Comparison of ENCODE assay signal across 14 cellular contexts in the genomic region with DNA sequence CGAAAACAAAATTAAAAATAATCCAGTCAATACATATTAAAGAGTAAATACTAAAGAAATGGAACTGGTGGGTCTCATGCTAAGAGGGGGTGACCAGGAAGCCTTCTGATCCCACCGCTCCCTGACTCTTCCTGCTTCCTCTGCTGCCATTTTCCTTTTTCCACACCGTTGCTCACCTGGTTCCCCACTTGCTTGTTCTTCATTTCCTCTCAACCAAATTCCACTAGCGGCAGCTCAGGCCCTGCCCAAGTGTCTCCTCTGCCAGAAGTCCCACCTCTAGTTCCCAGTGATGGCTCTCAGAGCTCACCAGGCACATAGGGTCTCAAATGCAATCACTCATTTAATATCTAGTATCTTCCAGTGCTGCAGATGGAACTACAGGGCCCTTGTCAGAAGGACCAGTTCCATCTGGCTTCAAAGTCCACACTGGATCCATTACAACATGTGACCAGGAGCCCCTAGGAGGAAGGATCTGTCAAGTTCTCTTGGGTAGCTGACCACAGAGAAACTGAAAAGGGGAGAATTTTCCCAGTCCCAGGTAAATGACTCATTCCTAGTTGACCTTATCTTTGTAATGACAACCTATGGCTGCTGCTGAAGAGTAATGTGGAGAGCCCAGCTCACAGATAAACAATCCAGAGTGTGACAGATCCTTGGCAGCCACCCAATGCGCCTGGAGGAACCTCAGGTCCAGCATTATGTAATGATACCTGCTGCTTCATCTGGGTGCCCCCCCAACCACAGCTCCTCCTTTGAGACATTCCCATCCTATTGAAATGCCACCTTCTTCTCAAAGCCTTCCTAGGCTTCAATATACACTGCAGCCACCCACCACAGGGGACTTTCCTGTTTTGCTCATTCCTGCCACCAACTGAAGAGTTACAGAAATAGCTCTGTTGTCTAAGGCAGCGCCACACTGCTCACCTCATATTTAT. TPM values are rescaled to one million over a fixed set of nuclear protein-coding genes. Genes with fewer than 3 reads are reported as not detected.
A peak's percentile ranks its signal among the peaks of the same experiment; 100 is the strongest.
DNase-seq lines count a peak whose midpoint lies in the region; ATAC-seq, FAIRE-seq and TF ChIP-seq lines count a peak whose summit lies in the region.
"Had no signal": no experiment of that assay in that cellular context is flagged by ENCODE, and none has a peak within 500 bp of the region (broad histone marks: within the 10 kb centered on the region; RNA-seq: fewer than 3 reads in every experiment).

No MANE protein-coding gene starts in this region.

- H3K27me3 Mint-ChIP-seq in activated T-helper 1 cell treated with anti-CD3 and anti-CD28 coated beads, Interleukin-12 subunit alpha, Interleukin-12 subunit beta, Interleukin-2, Interleukin-4 antibody, amounts not matched to agents 30 ng/mL and 10 ng/mL and 1 ng/mL, durations not matched to agents 14 hours and 24 hours and 36 hours (ENCODE audit: insufficient read depth): no peaks in the 10 kb centered on the region
- H3K27me3 Mint-ChIP-seq in naive thymus-derived CD4-positive, alpha-beta T cell: no peaks in the 10 kb centered on the region

- H3K4me1 ChIP-seq in naive thymus-derived CD4-positive, alpha-beta T cell (ENCODE audit: control insufficient read depth in 2 of 2, insufficient read depth in 2 of 2, low read length in 2 of 2): peaks cover 28 to 29% of the 10 kb centered on the region in 2 donors
- H3K4me1 ChIP-seq: HAP-1 had no signal

- no peak for TF ChIP-seq CTCF in foreskin fibroblast (IDR thresholded peaks at IDR 0.05; ENCODE audit: low read depth, low read length)

- H3K4me3 Mint-ChIP-seq in activated T-helper 1 cell treated with anti-CD3 and anti-CD28 coated beads, Interleukin-12 subunit alpha, Interleukin-12 subunit beta, Interleukin-2, Interleukin-4 antibody, amounts not matched to agents 30 ng/mL and 10 ng/mL and 1 ng/mL, durations not matched to agents 14 hours and 24 hours and 36 hours: no peak overlapping the region
- peak overlapping the region in 2 of 10 donors; percentile 7 to 39 for H3K4me3 Mint-ChIP-seq in naive thymus-derived CD4-positive, alpha-beta T cell

- peak; percentile 75 for FAIRE-seq in HTR-8/SVneo (lab: Jason Lieb, UNC)
- FAIRE-seq: G401.6 had no signal

- no peak for ATAC-seq in naive thymus-derived CD4-positive, alpha-beta T cell
- no peak for ATAC-seq in HG02970 (IDR thresholded peaks at IDR 0.05; ENCODE audit: low FRiP score, unreplicated experiment)
- ATAC-seq: gastrocnemius medialis had no signal

- H3K27me3 ChIP-seq in naive thymus-derived CD4-positive, alpha-beta T cell (ENCODE audit: control insufficient read depth in 2 of 2, insufficient read depth in 2 of 2, low read length in 2 of 2): no peaks in the 10 kb centered on the region
- H3K27me3 ChIP-seq: gastrocnemius medialis had no signal

- intact Hi-C loops in activated T-helper 1 cell treated with anti-CD3 and anti-CD28 coated beads, Interleukin-12 subunit alpha, Interleukin-12 subunit beta, Interleukin-2, Interleukin-4 antibody, amounts not matched to agents 30 ng/mL and 10 ng/mL and 1 ng/mL, durations not matched to agents 14 hours and 24 hours and 36 hours (cut with micrococcal nuclease): loop anchor here (10.0 kb wide), 2 partner anchors 573 to 1483 kb away; a partner anchor contains a TSS
- intact Hi-C loops in naive thymus-derived CD4-positive, alpha-beta T cell (cut with micrococcal nuclease): loop anchor here (10.0 kb wide), 2 partner anchors 573 to 987 kb away; a partner anchor contains a TSS

- H3K27ac Mint-ChIP-seq in activated T-helper 1 cell treated with anti-CD3 and anti-CD28 coated beads, Interleukin-12 subunit alpha, Interleukin-12 subunit beta, Interleukin-2, Interleukin-4 antibody, amounts not matched to agents 30 ng/mL and 10 ng/mL and 1 ng/mL, durations not matched to agents 14 hours and 24 hours and 36 hours: peak overlapping the region; percentile 64
- peak overlapping the region; percentile 56 to 98 (median 80) for H3K27ac Mint-ChIP-seq in naive thymus-derived CD4-positive, alpha-beta T cell

- H3K9me3 ChIP-seq in naive thymus-derived CD4-positive, alpha-beta T cell (ENCODE audit: control insufficient read depth in 2 of 3, low read length in 3 of 3): no peaks in the 10 kb centered on the region
- H3K9me3 ChIP-seq: gastrocnemius medialis, HAP-1 had no signal

- DNase-seq in NCI-H1417 (lab: John Stamatoyannopoulos, UW): peak in 2 of 3 experiments; percentile 13 to 61
- DNase-seq in NCI-H1417 treated with DMSO at 0.1 percent for 48 hours (lab: John Stamatoyannopoulos, UW): no peak
- DNase-seq in HTR-8/SVneo (ENCODE audit: insufficient read length, low spot score): no peak
- DNase-seq in activated T-helper 1 cell treated with anti-CD3 and anti-CD28 coated beads, Interleukin-12 subunit alpha, Interleukin-12 subunit beta, Interleukin-2, Interleukin-4 antibody, amounts not matched to agents 30 ng/mL and 10 ng/mL and 1 ng/mL, durations not matched to agents 14 hours and 24 hours and 36 hours (ENCODE audit: low spot score): no peak
- DNase-seq in naive thymus-derived CD4-positive, alpha-beta T cell: no peak
- no peak for DNase-seq in foreskin fibroblast
- no peak for DNase-seq in MV-4-11 (lab: John Stamatoyannopoulos, UW)
- DNase-seq: gastrocnemius medialis, NCI-H1436, Right ventricle myocardium superior had no signal

- no peak overlapping the region for H3K4me3 ChIP-seq in naive thymus-derived CD4-positive, alpha-beta T cell (ENCODE audit: low read length)
- no peak overlapping the region for H3K4me3 ChIP-seq in foreskin fibroblast (ENCODE audit: low read depth in 1 of 2, low read length in 2 of 2)
- H3K4me3 ChIP-seq: gastrocnemius medialis, HAP-1 had no signal

- CTCF ChIA-PET in naive thymus-derived CD4-positive, alpha-beta T cell (lab: Charles Lee): no interaction called here

- H3K4me1 Mint-ChIP-seq in activated T-helper 1 cell treated with anti-CD3 and anti-CD28 coated beads, Interleukin-12 subunit alpha, Interleukin-12 subunit beta, Interleukin-2, Interleukin-4 antibody, amounts not matched to agents 30 ng/mL and 10 ng/mL and 1 ng/mL, durations not matched to agents 14 hours and 24 hours and 36 hours (ENCODE audit: low read depth): peaks cover 49% of the 10 kb centered on the region
- peaks cover 20 to 53% (median 41%) of the 10 kb centered on the region in 7 donors for H3K4me1 Mint-ChIP-seq in naive thymus-derived CD4-positive, alpha-beta T cell

- H3K27ac ChIP-seq in naive thymus-derived CD4-positive, alpha-beta T cell (ENCODE audit: low read depth, low read length): peak overlapping the region; percentile 99
- H3K27ac ChIP-seq: 22Rv1 had no signal

- peaks cover 75% of the 10 kb centered on the region for H3K36me3 Mint-ChIP-seq in activated T-helper 1 cell treated with anti-CD3 and anti-CD28 coated beads, Interleukin-12 subunit alpha, Interleukin-12 subunit beta, Interleukin-2, Interleukin-4 antibody, amounts not matched to agents 30 ng/mL and 10 ng/mL and 1 ng/mL, durations not matched to agents 14 hours and 24 hours and 36 hours (ENCODE audit: low read depth)
- H3K36me3 Mint-ChIP-seq in naive thymus-derived CD4-positive, alpha-beta T cell: peaks cover 9 to 59% (median 41%) of the 10 kb centered on the region in 5 donors

- no peaks in the 10 kb centered on the region for H3K9me3 Mint-ChIP-seq in activated T-helper 1 cell treated with anti-CD3 and anti-CD28 coated beads, Interleukin-12 subunit alpha, Interleukin-12 subunit beta, Interleukin-2, Interleukin-4 antibody, amounts not matched to agents 30 ng/mL and 10 ng/mL and 1 ng/mL, durations not matched to agents 14 hours and 24 hours and 36 hours
- H3K9me3 Mint-ChIP-seq in naive thymus-derived CD4-positive, alpha-beta T cell: peaks cover 0 to 1% (median 0%) of the 10 kb centered on the region in 11 donors

- H3K36me3 ChIP-seq in naive thymus-derived CD4-positive, alpha-beta T cell (ENCODE audit: control insufficient read depth in 2 of 3, insufficient read depth in 3 of 3, low read length in 3 of 3): peaks cover 8 to 68% (median 21%) of the 10 kb centered on the region in 3 experiments

- POLR2A ChIA-PET in naive thymus-derived CD4-positive, alpha-beta T cell (lab: Charles Lee): interaction anchor here (1.3 to 1.5 kb wide), 2 partner anchors 32 to 38 kb away, joined by 3 to 4 read pairs; a partner anchor contains a TSS

RNA-seq across cellular contexts. Expression of a gene that starts 38.2 kb away (rescaled TPM):
- 79.7 and 91.1 TPM in 2 replicates for total RNA-seq in activated T-helper 1 cell treated with anti-CD3 and anti-CD28 coated beads, Interleukin-12 subunit alpha, Interleukin-12 subunit beta, Interleukin-2, Interleukin-4 antibody, amounts not matched to agents 30 ng/mL and 10 ng/mL and 1 ng/mL, durations not matched to agents 14 hours and 24 hours and 36 hours
- 100 to 1,000 TPM in 1 of 5 experiments, 10 to 100 TPM in 4; 50.8 to 104 (median 52.3) TPM for total RNA-seq in naive thymus-derived CD4-positive, alpha-beta T cell
- 10 to 100 TPM; 35.6 to 67.4 TPM for polyA plus RNA-seq in naive thymus-derived CD4-positive, alpha-beta T cell

RNA-seq across cellular contexts. Expression of a gene that starts 59.9 kb away (rescaled TPM):
- total RNA-seq in activated T-helper 1 cell treated with anti-CD3 and anti-CD28 coated beads, Interleukin-12 subunit alpha, Interleukin-12 subunit beta, Interleukin-2, Interleukin-4 antibody, amounts not matched to agents 30 ng/mL and 10 ng/mL and 1 ng/mL, durations not matched to agents 14 hours and 24 hours and 36 hours: not detected in 2 replicates
- not detected for total RNA-seq in naive thymus-derived CD4-positive, alpha-beta T cell
- not detected for polyA plus RNA-seq in naive thymus-derived CD4-positive, alpha-beta T cell

Comparison
In these comparisons a context has a peak if more than half of its experiments do, and no peak if none do; other contexts are left out.
1. DNase-seq: peak in NCI-H1417 (2 of 3); none in NCI-H1417 treated with DMSO at 0.1 percent for 48 hours (single experiment), HTR-8/SVneo (single experiment), activated T-helper 1 cell treated with anti-CD3 and anti-CD28 coated beads, Interleukin-12 subunit alpha, Interleukin-12 subunit beta, Interleukin-2, Interleukin-4 antibody, amounts not matched to agents 30 ng/mL and 10 ng/mL and 1 ng/mL, durations not matched to agents 14 hours and 24 hours and 36 hours (single experiment), naive thymus-derived CD4-positive, alpha-beta T cell (0 of 9), foreskin fibroblast (0 of 2) and MV-4-11 (single experiment).